13 cellular contexts compared by ENCODE assay signal in genomic region chr6:141153563-141153962, GRCh38.
A peak's percentile ranks its signal among the peaks of the same experiment; 100 is the strongest.
DNase-seq lines count a peak whose midpoint lies in the region; ATAC-seq, FAIRE-seq and TF ChIP-seq lines count a peak whose summit lies in the region.
"Had no signal": no experiment of that assay in that cellular context is flagged by ENCODE, and none has a peak within 500 bp of the region (broad histone marks: within the 10 kb centered on the region; RNA-seq: fewer than 3 reads in every experiment).

No MANE protein-coding gene starts in this region.

- H3K4ac ChIP-seq in H1 (replicated peaks; ENCODE audit: insufficient read length, low read depth, low read length) = no peak overlapping the region

- H3K4me2 ChIP-seq in MM.1S (ENCODE audit: low read depth, low read length) (peak overlapping the region; percentile 27; the same call in 1 of the 2 replicates), H1 (ENCODE audit: insufficient read depth in 1 of 2, low read depth in 2 of 2, low read length in 2 of 2) (peak overlapping the region; percentile 10 to 52; a peak in 2 of 4 replicates)
- H3K4me2 ChIP-seq: hepatocyte had no signal

- POLR2A ChIA-PET in H1 (lab: Charles Lee; ENCODE audit: partially characterized antibody) = no interaction called here
- POLR2A ChIA-PET in HEK293T (lab: Yijun Ruan, JAX) = no interaction called here

- H2BK5ac ChIP-seq in H1 (ENCODE audit: low read depth, low read length) = peak overlapping the region; percentile 79; the same call in 1 of the 2 replicates

- H3K9me2 ChIP-seq in MM.1S (replicated peaks; ENCODE audit: insufficient read depth, low read length) = no peaks in the 10 kb centered on the region

- H3K23ac ChIP-seq in H1 (ENCODE audit: insufficient read length) = no peak overlapping the region

- H2BK20ac ChIP-seq in H1 (ENCODE audit: low read length) = 0 out of 2 replicates have a peak overlapping the region, but pooled peaks have one; percentile 43

- H4K91ac ChIP-seq in H1 (replicated peaks; ENCODE audit: insufficient read length, low read length) = peak overlapping the region; percentile 90

- no peak for TF ChIP-seq RAD21 in H1 (IDR thresholded peaks at IDR 0.05 in 1 of 2, conservative IDR thresholded peaks at IDR 0.05 in 1 of 2; ENCODE audit: low read depth in 2 of 2, low read length in 2 of 2)

- H2AK5ac ChIP-seq in H1 (ENCODE audit: low read depth, low read length) = no peak overlapping the region

- CTCF ChIA-PET in H1 (lab: Charles Lee; ENCODE audit: partially characterized antibody) = no interaction called here
- CTCF ChIA-PET in HEK293T (lab: Yijun Ruan, JAX) = no interaction called here

- TF ChIP-seq POLR2A in H1 (IDR thresholded peaks at IDR 0.05; ENCODE audit: control extremely low read depth in 1 of 2, low read depth in 2 of 2, low read length in 2 of 2) (no peak), gastroesophageal sphincter (IDR thresholded peaks at IDR 0.05) (no peak)

- ATAC-seq in GM18520 (IDR thresholded peaks at IDR 0.05; ENCODE audit: unreplicated experiment) (peak; percentile 52), GM21529 (IDR thresholded peaks at IDR 0.05; ENCODE audit: unreplicated experiment) (no peak), gastroesophageal sphincter (no peak)
- ATAC-seq: HCT116 had no signal

- TF ChIP-seq EP300 in H1 (IDR thresholded peaks at IDR 0.05; ENCODE audit: borderline replicate concordance in 1 of 2, low read depth in 2 of 2, low read length in 2 of 2) (peak; percentile 6 to 98), gastroesophageal sphincter (IDR thresholded peaks at IDR 0.05) (no peak)

- H3K18ac ChIP-seq in H1 (ENCODE audit: extremely low read depth, low read length) = peak overlapping the region; percentile 75; the same call in 1 of the 2 replicates

- H4K8ac ChIP-seq in H1 (ENCODE audit: extremely low read depth, insufficient read depth, low read length) = no peak overlapping the region

- peaks cover 7% of the 10 kb centered on the region for H3F3A ChIP-seq in MM.1S (ENCODE audit: insufficient read depth, low read length)

- no peaks in the 10 kb centered on the region for H3K79me1 ChIP-seq in H1 (ENCODE audit: low read depth, low read length)

- peak; percentile 52 for FAIRE-seq in H1 (lab: Jason Lieb, UNC)
- FAIRE-seq: endothelial cell of umbilical vein had no signal

- peak overlapping the region; percentile 81 for H4K5ac ChIP-seq in H1 (ENCODE audit: insufficient read length, low read depth, low read length)

- H3K4me1 ChIP-seq in MM.1S (ENCODE audit: low read length) (peaks cover 49% of the 10 kb centered on the region), H1 (replicated peaks in 1 of 4; ENCODE audit: control insufficient read depth in 3 of 4, insufficient read depth in 4 of 4, low read length in 3 of 4) (peaks cover 2 to 10% (median 5%) of the 10 kb centered on the region in 4 experiments; a peak in 6 of 7 replicates), gastroesophageal sphincter (no peaks in the 10 kb centered on the region)

- peak overlapping the region; percentile 35 for H3K9ac ChIP-seq in MM.1S (ENCODE audit: low read length)
- H3K9ac ChIP-seq in H1 (replicated peaks in 1 of 4; ENCODE audit: extremely low read depth in 1 of 4, low read depth in 3 of 4, low read length in 3 of 4) = no peak overlapping the region; a peak in 1 of 7 replicates

- H2BK15ac ChIP-seq in H1 (ENCODE audit: low read length) = no peak overlapping the region

- no peaks in the 10 kb centered on the region for H3K23me2 ChIP-seq in H1 (ENCODE audit: low read depth, low read length)

- WGBS in H1 (ENCODE audit: extremely low coverage in 1 of 2, insufficient coverage in 1 of 2, insufficient read length in 1 of 2, insufficient replicate concordance in 2 of 2, low coverage in 1 of 2, low lambda C conversion rate in 2 of 2, missing lambda C conversion rate in 1 of 2), 2 experiments = 33% methylated on average over 1 of the region's 2 CpGs; no CpG with 5 or more reads in 1 of the 2 experiments
- WGBS in gastroesophageal sphincter (ENCODE audit: low coverage in 1 of 2), 2 donors = 100% methylated on average over 1 of the region's 2 CpGs; no CpG with 5 or more reads in 1 of the 2 donors

- peak; percentile 70 for DNase-seq in COR-L47 (lab: John Stamatoyannopoulos, UW)
- DNase-seq in MM.1S = peak; percentile 98
- peak in 1 of 2 experiments; percentile 17 for DNase-seq in H1 (ENCODE audit: low read depth in 1 of 2, low spot score in 2 of 2)
- no peak for DNase-seq in HEK293T (ENCODE audit: extremely low spot score)
- DNase-seq: aorta, Calu3, NCI-H1436 had no signal

- peak overlapping the region; percentile 99 for H2BK120ac ChIP-seq in H1 (replicated peaks; ENCODE audit: low read depth, low read length)

- H4K20me1 ChIP-seq in MM.1S (ENCODE audit: insufficient read depth, low read length) = no peaks in the 10 kb centered on the region
- no peaks in the 10 kb centered on the region for H4K20me1 ChIP-seq in H1 (replicated peaks in 1 of 2; ENCODE audit: control insufficient read depth in 1 of 2, insufficient read depth in 2 of 2, low read length in 2 of 2)

- H3K56ac ChIP-seq in H1 (replicated peaks; ENCODE audit: insufficient read length, low read depth, low read length) = no peak overlapping the region

- no peak for TF ChIP-seq CTCF in MM.1S (IDR thresholded peaks at IDR 0.05; ENCODE audit: low read length)
- TF ChIP-seq CTCF in H1 (IDR thresholded peaks at IDR 0.05; ENCODE audit: control extremely low read depth in 1 of 3, insufficient read depth in 1 of 3, low read depth in 1 of 3, low read length in 3 of 3) = no peak
- no peak for TF ChIP-seq CTCF in gastroesophageal sphincter (IDR thresholded peaks at IDR 0.05)

- peak overlapping the region; percentile 90; the same call in 1 of the 2 replicates for H2BK12ac ChIP-seq in H1 (ENCODE audit: low read depth, low read length)

- no peak overlapping the region for H3K4me3 ChIP-seq in MM.1S (ENCODE audit: low read length)
- H3K4me3 ChIP-seq in H1 (ENCODE audit: extremely low read depth in 1 of 4, insufficient read depth in 2 of 4, low read depth in 3 of 4, low read length in 4 of 4) = peak overlapping the region in 1 of 4 experiments; percentile 29; a peak in 1 of 8 replicates
- no peak overlapping the region for H3K4me3 ChIP-seq in gastroesophageal sphincter
- H3K4me3 ChIP-seq: hepatocyte had no signal

- no peaks in the 10 kb centered on the region for H3K27me3 ChIP-seq in MM.1S (replicated peaks; ENCODE audit: insufficient read depth, low read length)
- H3K27me3 ChIP-seq in H1 (replicated peaks in 1 of 4; ENCODE audit: control insufficient read depth in 3 of 4, extremely low read depth in 1 of 4, insufficient read depth in 3 of 4, low read length in 3 of 4) = no peaks in the 10 kb centered on the region
- H3K27me3 ChIP-seq in gastroesophageal sphincter = no peaks in the 10 kb centered on the region
- H3K27me3 ChIP-seq: hepatocyte had no signal

- H3K27ac ChIP-seq in MM.1S (ENCODE audit: low read length) = peak overlapping the region; percentile 92
- H3K27ac ChIP-seq in H1 (ENCODE audit: low read depth, low read length) = peak overlapping the region; percentile 61; the same call in 1 of the 2 replicates
- no peak overlapping the region for H3K27ac ChIP-seq in gastroesophageal sphincter
- H3K27ac ChIP-seq: hepatocyte had no signal

- H3K79me2 ChIP-seq in MM.1S (ENCODE audit: low read length) (no peaks in the 10 kb centered on the region), H1 (ENCODE audit: control insufficient read depth in 1 of 2, insufficient read depth in 2 of 2, low read length in 2 of 2) (no peaks in the 10 kb centered on the region)
- H3K79me2 ChIP-seq: hepatocyte had no signal

- H3K9me3 ChIP-seq in MM.1S (replicated peaks; ENCODE audit: insufficient read depth, low read length) (no peaks in the 10 kb centered on the region), H1 (ENCODE audit: insufficient read depth in 2 of 2, low read depth in 1 of 2, low read length in 1 of 2) (peaks cover 8 to 21% of the 10 kb centered on the region in 2 experiments; a peak in 3 of 4 replicates), gastroesophageal sphincter (no peaks in the 10 kb centered on the region)

- no peak overlapping the region for H3K14ac ChIP-seq in H1 (ENCODE audit: insufficient read length)

- H3K36me3 ChIP-seq in MM.1S (replicated peaks; ENCODE audit: insufficient read depth, low read length) (no peaks in the 10 kb centered on the region), H1 (ENCODE audit: control insufficient read depth in 2 of 4, insufficient read depth in 4 of 4, low read length in 3 of 4) (peaks cover 0 to 16% (median 6%) of the 10 kb centered on the region in 4 experiments; a peak in 4 of 8 replicates), gastroesophageal sphincter (no peaks in the 10 kb centered on the region)

- H2AFZ ChIP-seq in MM.1S (ENCODE audit: low read length) (peak overlapping the region; percentile 48; the same call in 1 of the 2 replicates), H1 (ENCODE audit: low read length) (no peak overlapping the region)
- H2AFZ ChIP-seq: hepatocyte had no signal

TF ChIP-seq in H1, 55 proteins besides CTCF, POLR2A, EP300 and RAD21:
- TF ChIP-seq SP1 (IDR thresholded peaks at IDR 0.05; ENCODE audit: low read depth, low read length) = peak; percentile 91
- TF ChIP-seq CHD2 (IDR thresholded peaks at IDR 0.05; ENCODE audit: low read length) = 0 out of 2 replicates have a peak, but pooled peaks have one; percentile 49
- no peak for TF ChIP-seq KDM1A (IDR thresholded peaks at IDR 0.05; ENCODE audit: borderline replicate concordance, low read length)
- peak; percentile 65 for TF ChIP-seq POU5F1 (IDR thresholded peaks at IDR 0.05; ENCODE audit: low read depth, low read length)

TF ChIP-seq in HEK293T, 16 proteins besides CTCF, POLR2A, EP300 and RAD21:
- TF ChIP-seq TARDBP (IDR thresholded peaks at IDR 0.05) = no peak
- no peak for TF ChIP-seq ELF4 (IDR thresholded peaks at IDR 0.05)

Comparison
In these comparisons a context has a peak if more than half of its experiments do, and no peak if none do; other contexts are left out.
1. H3K27ac ChIP-seq: peak in MM.1S (single experiment) and H1 (single experiment); none in gastroesophageal sphincter (0 of 4).